In the genomic region with DNA sequence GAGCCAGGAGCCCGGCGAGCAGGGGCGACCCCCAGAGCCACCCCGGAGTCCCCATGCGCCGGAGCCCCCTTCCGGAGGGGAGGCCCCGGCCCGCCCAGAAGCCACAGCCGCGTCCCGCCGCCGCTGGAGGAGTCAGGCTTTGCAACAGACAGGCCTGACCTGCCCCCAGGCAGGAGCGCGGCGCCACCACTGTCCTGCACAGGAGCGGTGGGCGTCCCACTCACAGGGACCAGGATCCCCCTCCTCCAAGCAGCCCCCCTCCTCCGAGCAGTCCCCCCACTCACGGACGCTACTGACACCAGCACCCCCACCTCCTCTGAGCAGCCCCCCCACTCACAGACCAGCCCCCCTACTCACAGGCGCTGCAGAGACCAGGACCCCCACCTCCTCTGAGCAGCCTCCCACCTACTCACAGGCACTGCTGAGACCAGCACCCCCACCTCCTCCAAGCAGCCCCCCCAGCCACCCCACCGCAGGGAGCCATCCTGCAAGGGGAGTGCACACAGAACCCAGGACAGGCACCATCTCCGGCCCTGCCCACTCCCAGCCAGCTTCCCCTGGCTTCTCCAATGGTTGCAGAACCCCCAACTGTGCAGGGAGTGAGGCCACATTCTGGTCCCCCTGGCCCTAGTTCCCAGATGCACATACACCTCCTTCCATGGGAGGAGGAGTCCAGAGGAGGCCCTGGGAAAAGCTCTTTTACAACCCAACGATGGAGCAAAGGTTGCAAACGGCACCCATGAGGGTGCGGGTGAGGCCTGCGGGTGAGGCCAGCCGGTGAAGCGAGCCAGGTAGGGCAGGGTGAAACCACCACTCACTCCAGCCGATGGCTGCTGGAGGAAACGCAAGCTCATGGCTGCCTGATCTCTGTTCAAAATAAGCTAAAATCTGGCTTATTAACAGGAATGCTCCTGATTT, we compare ENCODE assay signal across 8 cellular contexts.
DNase-seq lines count a peak whose midpoint lies in the region; ATAC-seq, FAIRE-seq and TF ChIP-seq lines count a peak whose summit lies in the region.

No MANE protein-coding gene starts in this region.

- H3K9me3 ChIP-seq in ascending aorta (no peaks in the 10 kb centered on the region), kidney (ENCODE audit: control insufficient read depth in 1 of 2, low read length in 2 of 2) (no peaks in the 10 kb centered on the region)

- H3K27ac ChIP-seq in ascending aorta (peak overlapping the region; percentile 90 to 99), kidney (ENCODE audit: low read depth in 2 of 2, low read length in 2 of 2) (peak overlapping the region in 1 of 2 donors; percentile 53)

- peak overlapping the region; percentile 86 for H3K4me3 ChIP-seq in ascending aorta
- peak overlapping the region in 1 of 2 donors; percentile 29 for H3K4me3 ChIP-seq in kidney (ENCODE audit: low read length in 2 of 2)

- ATAC-seq in Right ventricle myocardium inferior (peak; percentile 11), GM19328 (IDR thresholded peaks at IDR 0.05; ENCODE audit: unreplicated experiment) (no peak)

- H3K9ac ChIP-seq in kidney (ENCODE audit: low read length in 2 of 2) = peak overlapping the region in 1 of 2 donors; percentile 19

- H3K4me1 ChIP-seq in ascending aorta (peaks cover 23 to 73% of the 10 kb centered on the region in 2 donors), kidney (ENCODE audit: control insufficient read depth in 1 of 2, insufficient read depth in 1 of 2, low read depth in 1 of 2, low read length in 2 of 2) (peaks cover 0 to 28% of the 10 kb centered on the region in 2 donors)

- TF ChIP-seq CTCF in ascending aorta (IDR thresholded peaks at IDR 0.05) = peak in 1 of 3 experiments; percentile 6
- TF ChIP-seq CTCF in kidney (IDR thresholded peaks at IDR 0.05; ENCODE audit: borderline replicate concordance, extremely low read depth, insufficient read depth) = no peak

- FAIRE-seq in kidney (lab: Jason Lieb, UNC) = no peak

- no peaks in the 10 kb centered on the region for H3K27me3 ChIP-seq in ascending aorta

- DNase-seq in Right ventricle myocardium inferior (ENCODE audit: missing footprints) = no peak
- no peak for DNase-seq in cardiac septum (ENCODE audit: low spot score)
- peak; percentile 33 for DNase-seq in NCI-H2171 treated with DMSO at 0.1 percent for 48 hours (lab: John Stamatoyannopoulos, UW)
- DNase-seq in ascending aorta (ENCODE audit: low spot score in 2 of 2) = no peak
- peak; percentile 89 for DNase-seq in kidney
- peak; percentile 50 for DNase-seq in stimulated activated CD4-positive, alpha-beta T cell treated with anti-CD3 and anti-CD28 coated beads, Interleukin-4, amount 100 ng/mL, for 24 hours
- DNase-seq in DMS153 (lab: John Stamatoyannopoulos, UW) = no peak

- no peaks in the 10 kb centered on the region for H3K36me3 ChIP-seq in ascending aorta
- no peaks in the 10 kb centered on the region for H3K36me3 ChIP-seq in kidney (ENCODE audit: control insufficient read depth in 1 of 2, insufficient read depth in 2 of 2, low read length in 2 of 2)

- intact Hi-C loops in Right ventricle myocardium inferior (cut with DNase I) (loop anchor here (5.0 kb wide), 1 partner anchor 108 kb away; no protein-coding TSS in a partner anchor), cardiac septum (cut with DNase I) (no loop called here), ascending aorta (cut with DNase I) (loop anchor here (2.0 to 5.0 kb wide), 2 partner anchors 21 to 103 kb away; no protein-coding TSS in a partner anchor), kidney (cut with DNase I) (no loop called here)

Comparison
In these comparisons a context has a peak if more than half of its experiments do, and no peak if none do; other contexts are left out.
1. intact Hi-C loops: an anchor here in Right ventricle myocardium inferior (5.0 kb wide) and ascending aorta (2.0 to 5.0 kb wide); none called in cardiac septum and kidney.
2. DNase-seq: peak in NCI-H2171 treated with DMSO at 0.1 percent for 48 hours (single experiment), kidney (single experiment) and stimulated activated CD4-positive, alpha-beta T cell treated with anti-CD3 and anti-CD28 coated beads, Interleukin-4, amount 100 ng/mL, for 24 hours (single experiment); none in Right ventricle myocardium inferior (single experiment), cardiac septum (single experiment), ascending aorta (0 of 2) and DMS153 (single experiment).